ENCODE assay signal across 25 cellular contexts in genomic region chr7:22669692-22670421, GRCh38. TPM values are rescaled to one million over a fixed set of nuclear protein-coding genes. Genes with fewer than 3 reads are reported as not detected.
"Had no signal": no experiment of that assay in that cellular context is flagged by ENCODE, and none has a peak within 500 bp of the region (broad histone marks: within the 10 kb centered on the region; RNA-seq: fewer than 3 reads in every experiment).

No MANE protein-coding gene starts in this region.

- H3K9me3 ChIP-seq: left lung, tibial artery had no signal

- ATAC-seq: activated naive CD8-positive, alpha-beta T cell treated with anti-CD3 and anti-CD28 coated beads, Interleukin-2, amount 50 U/mL, for 24 hours; activated T-cell treated with anti-CD3 and anti-CD28 coated beads, Interleukin-2, amount 50 U/mL, for 4 hours; foreskin keratinocyte; left lung; naive thymus-derived CD8-positive, alpha-beta T cell had no signal

- H3K4me3 Mint-ChIP-seq: activated naive CD4-positive, alpha-beta T cell treated with anti-CD3 and anti-CD28 coated beads, Interleukin-2, amount 10 ng/mL, durations not matched to agents 7 days and 5 days; activated naive CD8-positive, alpha-beta T cell treated with anti-CD3 and anti-CD28 coated beads, Interleukin-2, amount 50 U/mL, for 24 hours; activated T-cell treated with anti-CD3 and anti-CD28 coated beads, Interleukin-2, amount 50 U/mL, for 4 hours; immature natural killer cell; mesothelial cell of epicardium; naive thymus-derived CD8-positive, alpha-beta T cell had no signal

- H3K36me3 Mint-ChIP-seq: immature natural killer cell had no signal

- H3K36me3 ChIP-seq: left lung, tibial artery had no signal

- H3K27me3 Mint-ChIP-seq: progenitor cell of endocrine pancreas had no signal

- H3K4me1 ChIP-seq: left lung, tibial artery had no signal

- H3K27me3 ChIP-seq: foreskin keratinocyte, left lung, tibial artery had no signal

- H3K27ac Mint-ChIP-seq: activated naive CD4-positive, alpha-beta T cell treated with anti-CD3 and anti-CD28 coated beads, Interleukin-2, amount 10 ng/mL, durations not matched to agents 7 days and 5 days; activated naive CD8-positive, alpha-beta T cell treated with anti-CD3 and anti-CD28 coated beads, Interleukin-2, amount 50 U/mL, for 24 hours; immature natural killer cell; mesothelial cell of epicardium; naive thymus-derived CD8-positive, alpha-beta T cell; progenitor cell of endocrine pancreas had no signal

- DNase-seq: activated CD4-positive, alpha-beta T cell treated with anti-CD3 and anti-CD28 coated beads for 4 hours; activated CD4-positive, alpha-beta T cell treated with anti-CD3 and anti-CD28 coated beads, Interleukin-2, amount 50 U/mL, for 48 hours; activated CD4-positive, CD25-positive, alpha-beta regulatory T cell; activated CD8-positive, alpha-beta memory T cell treated with anti-CD3 and anti-CD28 coated beads, Interleukin-2, amount 50 U/mL, for 48 hours; activated naive CD4-positive, alpha-beta T cell treated with anti-CD3 and anti-CD28 coated beads, Interleukin-2, amount 10 ng/mL, durations not matched to agents 7 days and 5 days; activated naive CD8-positive, alpha-beta T cell treated with anti-CD3 and anti-CD28 coated beads, Interleukin-2, amount 50 U/mL, for 24 hours; activated T-cell treated with anti-CD3 and anti-CD28 coated beads, Interleukin-2, amount 50 U/mL, for 4 hours; cortex of kidney; foreskin keratinocyte; immature natural killer cell; kidney glomerular epithelial cell; left lung; naive thymus-derived CD8-positive, alpha-beta T cell; retina; stimulated activated CD4-positive, alpha-beta T cell treated with anti-CD3 and anti-CD28 coated beads, Interleukin-2, amount 100 ng/mL, for 48 hours; stimulated activated CD8-positive, alpha-beta memory T cell treated with anti-CD3 and anti-CD28 coated beads, Interleukin-4, amount 100 ng/mL, for 48 hours; stimulated activated naive CD4-positive, alpha-beta T cell treated with Interleukin-2 at 50 U/mL for 16 hours; T-helper 1 cell; T-helper 9 cell; tibial artery had no signal

- H3K9me3 Mint-ChIP-seq: activated T-cell treated with anti-CD3 and anti-CD28 coated beads, Interleukin-2, amount 50 U/mL, for 4 hours had no signal

- H3K4me1 Mint-ChIP-seq: immature natural killer cell had no signal

- H3K4me3 ChIP-seq: left lung, lung, tibial artery had no signal

- H3K27ac ChIP-seq: foreskin keratinocyte, left lung, tibial artery had no signal

RNA-seq across cellular contexts. Expression of gene IL6, which starts 57.1 kb away (rescaled TPM):
- total RNA-seq: cerebellum; naive thymus-derived CD8-positive, alpha-beta T cell; osteocyte; progenitor cell of endocrine pancreas had no signal
- polyA plus RNA-seq: immature natural killer cell; naive thymus-derived CD8-positive, alpha-beta T cell had no signal
